12 cellular contexts compared by ENCODE assay signal in the genomic region with DNA sequence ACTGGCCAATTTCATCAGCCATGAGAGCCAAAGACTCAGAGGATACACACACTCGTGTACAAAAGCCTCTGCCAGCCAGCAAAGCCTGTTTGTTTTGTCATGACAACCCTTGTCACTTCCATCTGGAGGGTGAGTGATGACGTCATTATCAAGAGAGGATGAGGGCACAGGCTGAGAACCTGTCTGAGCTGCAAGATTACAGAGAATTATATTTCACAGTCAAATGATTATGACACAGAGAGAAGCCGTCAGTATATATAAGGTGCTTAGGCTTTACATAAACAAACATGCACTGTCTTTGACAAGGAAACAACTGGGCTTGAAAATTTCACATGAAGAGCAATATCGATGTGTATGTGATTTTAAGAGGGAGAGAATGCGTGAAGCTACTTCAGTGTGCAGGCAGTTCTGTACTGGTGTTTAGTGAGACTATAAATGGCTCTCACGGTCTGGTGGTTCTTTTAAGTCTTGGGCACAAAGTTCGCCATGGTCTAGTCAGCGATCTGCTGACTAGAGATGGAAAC. TPM values are rescaled to one million over a fixed set of nuclear protein-coding genes. Genes with fewer than 3 reads are reported as not detected.
DNase-seq lines count a peak whose midpoint lies in the region; ATAC-seq and TF ChIP-seq lines count a peak whose summit lies in the region.
"Had no signal": no experiment of that assay in that cellular context is flagged by ENCODE, and none has a peak within 500 bp of the region (broad histone marks: within the 10 kb centered on the region; RNA-seq: fewer than 3 reads in every experiment).

No MANE protein-coding gene starts in this region.

- peaks cover 14% of the 10 kb centered on the region for H3K4me1 ChIP-seq in HAP-1

- H3K9me3 ChIP-seq in HAP-1: no peaks in the 10 kb centered on the region

- H3K27ac Mint-ChIP-seq in activated CD4-positive, alpha-beta memory T cell treated with anti-CD3 and anti-CD28 coated beads for 36 hours: no peak overlapping the region
- H3K27ac Mint-ChIP-seq: activated CD4-positive, alpha-beta memory T cell treated with anti-CD3 and anti-CD28 coated beads, Interleukin-2, amount 10 ng/mL, durations not matched to agents 7 days and 5 days; CD4-positive, CD25-positive, alpha-beta regulatory T cell had no signal

- H3K27me3 Mint-ChIP-seq in activated CD4-positive, alpha-beta memory T cell treated with anti-CD3 and anti-CD28 coated beads for 36 hours: no peaks in the 10 kb centered on the region

- POLR2A ChIA-PET in activated CD4-positive, alpha-beta memory T cell treated with anti-CD3 and anti-CD28 coated beads for 36 hours (lab: Charles Lee): no interaction called here

- H3K4me3 ChIP-seq in LNCaP clone FGC (ENCODE audit: low read depth, low read length) (no peak overlapping the region), HAP-1 (no peak overlapping the region)

- intact Hi-C loops in activated CD4-positive, alpha-beta memory T cell treated with anti-CD3 and anti-CD28 coated beads for 36 hours (cut with micrococcal nuclease): no loop called here

- DNase-seq in Ammon's horn (ENCODE audit: low spot score): peak; percentile 61
- peak; percentile 68 for DNase-seq in LNCaP clone FGC (ENCODE audit: low read depth)
- peak; percentile 90 to 91 for DNase-seq in SHP77 (lab: John Stamatoyannopoulos, UW)
- DNase-seq in fibroblast of gingiva (ENCODE audit: low read depth): peak; percentile 9
- no peak for DNase-seq in activated CD4-positive, alpha-beta memory T cell treated with anti-CD3 and anti-CD28 coated beads for 36 hours
- DNase-seq in HAP-1 (ENCODE audit: low spot score in 2 of 2): no peak
- no peak for DNase-seq in GM19240 (ENCODE audit: insufficient read length, low spot score)
- DNase-seq: activated CD4-positive, alpha-beta memory T cell treated with anti-CD3 and anti-CD28 coated beads, Interleukin-2, amount 10 ng/mL, durations not matched to agents 7 days and 5 days; aorta; CD4-positive, CD25-positive, alpha-beta regulatory T cell had no signal

- in situ Hi-C loops in HAP-1 (cut with MboI; ENCODE audit: low sequenced_read_pairs): no loop called here

- H3K4me1 Mint-ChIP-seq in activated CD4-positive, alpha-beta memory T cell treated with anti-CD3 and anti-CD28 coated beads for 36 hours (ENCODE audit: low read depth): no peaks in the 10 kb centered on the region
- H3K4me1 Mint-ChIP-seq: activated CD4-positive, alpha-beta memory T cell treated with anti-CD3 and anti-CD28 coated beads, Interleukin-2, amount 10 ng/mL, durations not matched to agents 7 days and 5 days; CD4-positive, CD25-positive, alpha-beta regulatory T cell had no signal

- no peaks in the 10 kb centered on the region for H3K27me3 ChIP-seq in HAP-1 (ENCODE audit: low read depth)

- no peaks in the 10 kb centered on the region for H3K9me3 Mint-ChIP-seq in activated CD4-positive, alpha-beta memory T cell treated with anti-CD3 and anti-CD28 coated beads for 36 hours
- H3K9me3 Mint-ChIP-seq: activated CD4-positive, alpha-beta memory T cell treated with anti-CD3 and anti-CD28 coated beads, Interleukin-2, amount 10 ng/mL, durations not matched to agents 7 days and 5 days; CD4-positive, CD25-positive, alpha-beta regulatory T cell had no signal

- CTCF ChIA-PET in activated CD4-positive, alpha-beta memory T cell treated with anti-CD3 and anti-CD28 coated beads for 36 hours (lab: Charles Lee): no interaction called here

- H3K4me3 Mint-ChIP-seq in activated CD4-positive, alpha-beta memory T cell treated with anti-CD3 and anti-CD28 coated beads for 36 hours: no peak overlapping the region
- H3K4me3 Mint-ChIP-seq: activated CD4-positive, alpha-beta memory T cell treated with anti-CD3 and anti-CD28 coated beads, Interleukin-2, amount 10 ng/mL, durations not matched to agents 7 days and 5 days; CD4-positive, CD25-positive, alpha-beta regulatory T cell had no signal

- no peak for ATAC-seq in HG02571 (IDR thresholded peaks at IDR 0.05; ENCODE audit: unreplicated experiment)
- ATAC-seq: HCT116 had no signal

- no peaks in the 10 kb centered on the region for H3K36me3 Mint-ChIP-seq in activated CD4-positive, alpha-beta memory T cell treated with anti-CD3 and anti-CD28 coated beads for 36 hours
- H3K36me3 Mint-ChIP-seq: CD4-positive, CD25-positive, alpha-beta regulatory T cell had no signal

- TF ChIP-seq CTCF in LNCaP clone FGC (IDR thresholded peaks at IDR 0.05; ENCODE audit: control insufficient read depth, extremely low read depth, insufficient read depth): no peak

- H3K36me3 ChIP-seq in HAP-1 (replicated peaks): no peaks in the 10 kb centered on the region

RNA-seq across cellular contexts. Expression of a gene that starts 36.5 kb away (rescaled TPM):
- total RNA-seq in activated CD4-positive, alpha-beta memory T cell treated with anti-CD3 and anti-CD28 coated beads for 36 hours: 100 to 1,000 TPM; 103 to 107 TPM

Comparison
In these comparisons a context has a peak if more than half of its experiments do, and no peak if none do; other contexts are left out.
1. DNase-seq: peak in Ammon's horn (single experiment), LNCaP clone FGC (single experiment), SHP77 (2 of 2) and fibroblast of gingiva (single experiment); none in activated CD4-positive, alpha-beta memory T cell treated with anti-CD3 and anti-CD28 coated beads for 36 hours (single experiment), HAP-1 (0 of 2) and GM19240 (single experiment).